8 cellular contexts compared by ENCODE assay signal in genomic region chr7:48424731-48425130, GRCh38.
A peak's percentile ranks its signal among the peaks of the same experiment; 100 is the strongest.
DNase-seq lines count a peak whose midpoint lies in the region; ATAC-seq, FAIRE-seq and TF ChIP-seq lines count a peak whose summit lies in the region.

No MANE protein-coding gene starts in this region.

- H3K9me2 ChIP-seq in MM.1S (replicated peaks; ENCODE audit: insufficient read depth, low read length), result no peaks in the 10 kb centered on the region

- H3K4me1 ChIP-seq in heart left ventricle (no peaks in the 10 kb centered on the region), right cardiac atrium (ENCODE audit: control insufficient read depth, insufficient read depth, low read length) (no peaks in the 10 kb centered on the region), MM.1S (ENCODE audit: low read length) (no peaks in the 10 kb centered on the region), testis (no peaks in the 10 kb centered on the region)

- H3K9ac ChIP-seq in MM.1S (ENCODE audit: low read length), result no peak overlapping the region

- H3K36me3 ChIP-seq in heart left ventricle, result no peaks in the 10 kb centered on the region
- no peaks in the 10 kb centered on the region for H3K36me3 ChIP-seq in MM.1S (replicated peaks; ENCODE audit: insufficient read depth, low read length)
- H3K36me3 ChIP-seq in bronchial epithelial cell (ENCODE audit: control insufficient read depth, insufficient read depth, low read length), result no peaks in the 10 kb centered on the region
- H3K36me3 ChIP-seq in testis (ENCODE audit: low read depth, missing control alignments), result no peaks in the 10 kb centered on the region

- no peak overlapping the region for H2AFZ ChIP-seq in MM.1S (ENCODE audit: low read length)

- no peaks in the 10 kb centered on the region for H3K27me3 Mint-ChIP-seq in immature natural killer cell (ENCODE audit: low read depth in 3 of 3)

- H3K79me2 ChIP-seq in MM.1S (ENCODE audit: low read length), result no peaks in the 10 kb centered on the region

- no peak overlapping the region for H3K4me2 ChIP-seq in MM.1S (ENCODE audit: low read depth, low read length)

- H3K9me3 ChIP-seq in heart left ventricle, result no peaks in the 10 kb centered on the region
- H3K9me3 ChIP-seq in right cardiac atrium (ENCODE audit: control insufficient read depth, low read length), result no peaks in the 10 kb centered on the region
- no peaks in the 10 kb centered on the region for H3K9me3 ChIP-seq in MM.1S (replicated peaks; ENCODE audit: insufficient read depth, low read length)
- H3K9me3 ChIP-seq in testis, result no peaks in the 10 kb centered on the region

- H3K36me3 Mint-ChIP-seq in immature natural killer cell, result no peaks in the 10 kb centered on the region

- DNase-seq in heart left ventricle (no peak), right cardiac atrium (no peak), MM.1S (peak; percentile 52), bronchial epithelial cell (ENCODE audit: low read depth) (peak; percentile 52), testis (peak; percentile 56), immature natural killer cell (no peak)

- intact Hi-C loops in heart left ventricle (cut with DNase I), result loop anchor here in 8 of 10 donors (2.0 to 10.0 kb wide), 4 partner anchors 450 to 453 kb away; no protein-coding TSS in a partner anchor
- intact Hi-C loops in right cardiac atrium (cut with DNase I), result no loop called here
- intact Hi-C loops in testis (cut with DNase I; ENCODE audit: low total_unique reads), result no loop called here

- peak in 11 of 12 donors; percentile 11 to 51 (median 40) for TF ChIP-seq CTCF in heart left ventricle (IDR thresholded peaks at IDR 0.05)
- TF ChIP-seq CTCF in MM.1S (IDR thresholded peaks at IDR 0.05; ENCODE audit: low read length), result peak; percentile 59
- TF ChIP-seq CTCF in bronchial epithelial cell (IDR thresholded peaks at IDR 0.05; ENCODE audit: insufficient read depth, low read length, severe bottlenecking), result peak; percentile 70
- TF ChIP-seq CTCF in testis (IDR thresholded peaks at IDR 0.05), result peak in 2 of 3 experiments; percentile 46 to 69

- no peak overlapping the region for H3K4me3 ChIP-seq in heart left ventricle
- no peak overlapping the region for H3K4me3 ChIP-seq in right cardiac atrium (ENCODE audit: low read length)
- H3K4me3 ChIP-seq in MM.1S (ENCODE audit: low read length), result no peak overlapping the region
- no peak overlapping the region for H3K4me3 ChIP-seq in bronchial epithelial cell (ENCODE audit: low read depth, low read length)
- H3K4me3 ChIP-seq in testis, result no peak overlapping the region

- H3K27me3 ChIP-seq in heart left ventricle (no peaks in the 10 kb centered on the region), right cardiac atrium (ENCODE audit: control insufficient read depth, insufficient read depth) (no peaks in the 10 kb centered on the region), MM.1S (replicated peaks; ENCODE audit: insufficient read depth, low read length) (no peaks in the 10 kb centered on the region), bronchial epithelial cell (ENCODE audit: control insufficient read depth, insufficient read depth, low read length) (no peaks in the 10 kb centered on the region), testis (no peaks in the 10 kb centered on the region)

- no peak overlapping the region for H3K4me3 Mint-ChIP-seq in immature natural killer cell

- ATAC-seq in heart left ventricle (no peak), right cardiac atrium (no peak), HG02870 (IDR thresholded peaks at IDR 0.05; ENCODE audit: unreplicated experiment) (no peak), HG03196 (IDR thresholded peaks at IDR 0.05; ENCODE audit: unreplicated experiment) (no peak)

- WGBS in heart left ventricle, 4 donors, result 25 to 51% (median 47%) methylated on average over 3 of the region's 3 CpGs
- 65% methylated on average over 3 of the region's 3 CpGs for WGBS in right cardiac atrium
- 47 to 69% methylated on average over 3 of the region's 3 CpGs for WGBS in testis, 2 donors

- no peak overlapping the region for H3K27ac Mint-ChIP-seq in immature natural killer cell

- H3K4me1 Mint-ChIP-seq in immature natural killer cell, result no peaks in the 10 kb centered on the region

- FAIRE-seq in bronchial epithelial cell (lab: Jason Lieb, UNC), result no peak

- no peaks in the 10 kb centered on the region for H4K20me1 ChIP-seq in MM.1S (ENCODE audit: insufficient read depth, low read length)

- TF ChIP-seq POLR2A in heart left ventricle (IDR thresholded peaks at IDR 0.05), result no peak
- TF ChIP-seq POLR2A in testis (IDR thresholded peaks at IDR 0.05), result no peak

- no peaks in the 10 kb centered on the region for H3F3A ChIP-seq in MM.1S (ENCODE audit: insufficient read depth, low read length)

- H3K27ac ChIP-seq in heart left ventricle, result no peak overlapping the region
- no peak overlapping the region for H3K27ac ChIP-seq in right cardiac atrium (ENCODE audit: low read length)
- H3K27ac ChIP-seq in MM.1S (ENCODE audit: low read length), result no peak overlapping the region
- H3K27ac ChIP-seq in testis, result no peak overlapping the region

- H3K9me3 Mint-ChIP-seq in immature natural killer cell, result peaks cover 0 to 3% (median 0%) of the 10 kb centered on the region in 6 donors

Comparison
In these comparisons a context has a peak if more than half of its experiments do, and no peak if none do; other contexts are left out.
1. intact Hi-C loops: an anchor here in heart left ventricle (2.0 to 10.0 kb wide); none called in right cardiac atrium and testis.
2. DNase-seq: peak in MM.1S (single experiment), bronchial epithelial cell (single experiment) and testis (single experiment); none in heart left ventricle (0 of 5), right cardiac atrium (0 of 3) and immature natural killer cell (0 of 3).
3. Peak in every context shown above with its lines, with median percentiles within 50 percentile points of each other: CTCF ChIP-seq.